Comparison of ENCODE assay signal across 12 cellular contexts in the genomic region with DNA sequence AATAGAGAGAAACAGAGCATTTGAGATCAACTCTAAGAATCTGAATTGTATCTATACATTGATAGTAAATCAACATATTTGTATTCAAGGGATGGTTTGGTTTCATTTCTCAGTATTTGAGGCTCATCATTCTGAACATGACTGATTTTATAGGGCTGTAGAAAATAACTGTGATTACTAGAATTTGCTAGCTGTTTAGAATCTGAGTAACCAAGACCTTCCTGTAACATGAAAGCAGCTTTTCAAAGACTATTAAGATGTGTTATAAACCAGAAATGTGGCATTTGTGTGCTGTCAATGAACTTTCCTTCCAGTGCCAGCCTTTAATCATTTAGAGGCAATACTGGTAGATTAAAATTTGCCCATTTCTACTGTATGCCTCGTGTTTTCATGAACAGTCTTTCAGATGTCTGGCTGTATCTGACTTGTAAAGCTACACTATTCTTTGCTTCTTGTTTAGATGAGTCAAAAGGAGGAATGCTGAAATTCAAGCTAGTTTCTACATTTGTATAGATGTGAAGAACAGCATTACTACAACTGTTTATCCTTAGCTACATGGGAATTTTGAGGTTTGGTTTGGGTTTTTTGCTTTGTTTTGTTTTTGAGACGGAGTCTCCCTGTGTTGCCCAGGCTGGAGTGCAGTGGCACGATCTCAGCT.
DNase-seq lines count a peak whose midpoint lies in the region; ATAC-seq and TF ChIP-seq lines count a peak whose summit lies in the region.
"Had no signal": no experiment of that assay in that cellular context is flagged by ENCODE, and none has a peak within 500 bp of the region (broad histone marks: within the 10 kb centered on the region; RNA-seq: fewer than 3 reads in every experiment).

No MANE protein-coding gene starts in this region.

- peaks cover 16% of the 10 kb centered on the region for H3K36me3 ChIP-seq in left ventricle myocardium inferior

- peak; percentile 59 for DNase-seq in activated CD4-positive, alpha-beta T cell treated with anti-CD3 and anti-CD28 coated beads, Interleukin-2, amount 10 ng/mL, durations not matched to agents 24 days and 14 days
- DNase-seq in activated CD4-positive, alpha-beta T cell treated with anti-CD3 and anti-CD28 coated beads for 1 hour: no peak
- no peak for DNase-seq in activated CD4-positive, alpha-beta memory T cell treated with anti-CD3 and anti-CD28 coated beads for 36 hours
- DNase-seq in epithelial cell of esophagus (ENCODE audit: low read depth): peak; percentile 70
- no peak for DNase-seq in progenitor cell of endocrine pancreas (ENCODE audit: low spot score, unreplicated experiment)
- no peak for DNase-seq in left ventricle myocardium inferior
- DNase-seq: COR-L47, KG1, small intestine had no signal

- POLR2A ChIA-PET in activated CD4-positive, alpha-beta memory T cell treated with anti-CD3 and anti-CD28 coated beads for 36 hours (lab: Charles Lee): interaction anchor here (1.0 to 2.1 kb wide), 12 partner anchors 9 to 180 kb away, joined by 3 to 35 read pairs (median 8); a partner anchor contains a TSS

- no peaks in the 10 kb centered on the region for H3K4me1 ChIP-seq in left ventricle myocardium inferior

- no peak for ATAC-seq in HG03196 (IDR thresholded peaks at IDR 0.05; ENCODE audit: unreplicated experiment)
- no peak for ATAC-seq in GM18870 (IDR thresholded peaks at IDR 0.05; ENCODE audit: unreplicated experiment)

- TF ChIP-seq CTCF in epithelial cell of esophagus (IDR thresholded peaks at IDR 0.05; ENCODE audit: insufficient read depth, low read depth, low read length, missing control alignments): no peak
- TF ChIP-seq CTCF in progenitor cell of endocrine pancreas (IDR thresholded peaks at IDR 0.05; ENCODE audit: unreplicated experiment): no peak
- TF ChIP-seq CTCF in left ventricle myocardium inferior (IDR thresholded peaks at IDR 0.05; ENCODE audit: borderline replicate concordance): no peak

- H3K9me3 Mint-ChIP-seq in activated CD4-positive, alpha-beta T cell treated with anti-CD3 and anti-CD28 coated beads, Interleukin-2, amount 10 ng/mL, durations not matched to agents 24 days and 14 days: peaks cover 6% of the 10 kb centered on the region
- H3K9me3 Mint-ChIP-seq in activated CD4-positive, alpha-beta memory T cell treated with anti-CD3 and anti-CD28 coated beads for 36 hours: no peaks in the 10 kb centered on the region
- H3K9me3 Mint-ChIP-seq in progenitor cell of endocrine pancreas (ENCODE audit: low read depth): no peaks in the 10 kb centered on the region
- H3K9me3 Mint-ChIP-seq: memory B cell had no signal

- H3K27ac ChIP-seq in left ventricle myocardium inferior (replicated peaks): no peak overlapping the region

- peaks cover 75% of the 10 kb centered on the region for H3K4me1 Mint-ChIP-seq in activated CD4-positive, alpha-beta T cell treated with anti-CD3 and anti-CD28 coated beads, Interleukin-2, amount 10 ng/mL, durations not matched to agents 24 days and 14 days
- peaks cover 86% of the 10 kb centered on the region for H3K4me1 Mint-ChIP-seq in activated CD4-positive, alpha-beta memory T cell treated with anti-CD3 and anti-CD28 coated beads for 36 hours (ENCODE audit: low read depth)
- H3K4me1 Mint-ChIP-seq in progenitor cell of endocrine pancreas (ENCODE audit: low read depth): peaks cover 6% of the 10 kb centered on the region

- H3K4me3 ChIP-seq in epithelial cell of esophagus (ENCODE audit: low read length): no peak overlapping the region
- H3K4me3 ChIP-seq in left ventricle myocardium inferior: no peak overlapping the region

- no peaks in the 10 kb centered on the region for H3K27me3 ChIP-seq in left ventricle myocardium inferior (ENCODE audit: low read depth)

- no peaks in the 10 kb centered on the region for H3K9me3 ChIP-seq in left ventricle myocardium inferior (replicated peaks)

- peaks cover 51% of the 10 kb centered on the region for H3K36me3 Mint-ChIP-seq in activated CD4-positive, alpha-beta T cell treated with anti-CD3 and anti-CD28 coated beads, Interleukin-2, amount 10 ng/mL, durations not matched to agents 24 days and 14 days (ENCODE audit: low read depth)
- H3K36me3 Mint-ChIP-seq in activated CD4-positive, alpha-beta memory T cell treated with anti-CD3 and anti-CD28 coated beads for 36 hours: peaks cover 28% of the 10 kb centered on the region
- no peaks in the 10 kb centered on the region for H3K36me3 Mint-ChIP-seq in progenitor cell of endocrine pancreas (ENCODE audit: insufficient read depth)

- peak overlapping the region; percentile 88 for H3K27ac Mint-ChIP-seq in activated CD4-positive, alpha-beta T cell treated with anti-CD3 and anti-CD28 coated beads, Interleukin-2, amount 10 ng/mL, durations not matched to agents 24 days and 14 days
- H3K27ac Mint-ChIP-seq in activated CD4-positive, alpha-beta memory T cell treated with anti-CD3 and anti-CD28 coated beads for 36 hours: peak overlapping the region; percentile 86
- peak overlapping the region; percentile 7 for H3K27ac Mint-ChIP-seq in progenitor cell of endocrine pancreas
- H3K27ac Mint-ChIP-seq: memory B cell had no signal

- intact Hi-C loops in activated CD4-positive, alpha-beta T cell treated with anti-CD3 and anti-CD28 coated beads, Interleukin-2, amount 10 ng/mL, durations not matched to agents 24 days and 14 days (cut with micrococcal nuclease): loop anchor here (1.0 kb wide), 1 partner anchor 8 kb away; no protein-coding TSS in a partner anchor
- intact Hi-C loops in activated CD4-positive, alpha-beta memory T cell treated with anti-CD3 and anti-CD28 coated beads for 36 hours (cut with micrococcal nuclease): loop anchor here (1.0 to 2.0 kb wide), 4 partner anchors 8 to 180 kb away; no protein-coding TSS in a partner anchor
- intact Hi-C loops in left ventricle myocardium inferior (cut with micrococcal nuclease): no loop called here

- no peaks in the 10 kb centered on the region for H3K27me3 Mint-ChIP-seq in activated CD4-positive, alpha-beta T cell treated with anti-CD3 and anti-CD28 coated beads, Interleukin-2, amount 10 ng/mL, durations not matched to agents 24 days and 14 days
- no peaks in the 10 kb centered on the region for H3K27me3 Mint-ChIP-seq in activated CD4-positive, alpha-beta memory T cell treated with anti-CD3 and anti-CD28 coated beads for 36 hours
- no peaks in the 10 kb centered on the region for H3K27me3 Mint-ChIP-seq in progenitor cell of endocrine pancreas
- H3K27me3 Mint-ChIP-seq: memory B cell had no signal

- CTCF ChIA-PET in activated CD4-positive, alpha-beta memory T cell treated with anti-CD3 and anti-CD28 coated beads for 36 hours (lab: Charles Lee): interaction anchor here (0.7 to 3.3 kb wide), 10 partner anchors 9 to 216 kb away, joined by 3 to 14 read pairs (median 5); a partner anchor contains a TSS

- peak overlapping the region; percentile 54 for H3K4me3 Mint-ChIP-seq in activated CD4-positive, alpha-beta T cell treated with anti-CD3 and anti-CD28 coated beads, Interleukin-2, amount 10 ng/mL, durations not matched to agents 24 days and 14 days
- peak overlapping the region; percentile 24 for H3K4me3 Mint-ChIP-seq in activated CD4-positive, alpha-beta memory T cell treated with anti-CD3 and anti-CD28 coated beads for 36 hours
- H3K4me3 Mint-ChIP-seq in progenitor cell of endocrine pancreas (ENCODE audit: low read depth): no peak overlapping the region
- H3K4me3 Mint-ChIP-seq: memory B cell had no signal

Comparison
In these comparisons a context has a peak if more than half of its experiments do, and no peak if none do; other contexts are left out.
1. DNase-seq: peak in activated CD4-positive, alpha-beta T cell treated with anti-CD3 and anti-CD28 coated beads, Interleukin-2, amount 10 ng/mL, durations not matched to agents 24 days and 14 days (single experiment) and epithelial cell of esophagus (single experiment); none in activated CD4-positive, alpha-beta T cell treated with anti-CD3 and anti-CD28 coated beads for 1 hour (single experiment), activated CD4-positive, alpha-beta memory T cell treated with anti-CD3 and anti-CD28 coated beads for 36 hours (single experiment), progenitor cell of endocrine pancreas (single experiment) and left ventricle myocardium inferior (single experiment).
2. H3K27ac Mint-ChIP-seq: peak in every context shown above with its lines; median percentile 88 in activated CD4-positive, alpha-beta T cell treated with anti-CD3 and anti-CD28 coated beads, Interleukin-2, amount 10 ng/mL, durations not matched to agents 24 days and 14 days; 86 in activated CD4-positive, alpha-beta memory T cell treated with anti-CD3 and anti-CD28 coated beads for 36 hours; 7 in progenitor cell of endocrine pancreas.